8 cellular contexts compared by ENCODE assay signal in genomic region chr22:37303821-37304274, GRCh38. TPM values are rescaled to one million over a fixed set of nuclear protein-coding genes. Genes with fewer than 3 reads are reported as not detected.
DNase-seq lines count a peak whose midpoint lies in the region; ATAC-seq and TF ChIP-seq lines count a peak whose summit lies in the region.

No MANE protein-coding gene starts in this region.

- TF ChIP-seq CTCF in AG04449 (IDR thresholded peaks at IDR 0.05; ENCODE audit: insufficient read depth, low read length, missing control alignments) = no peak
- TF ChIP-seq CTCF in left lung (IDR thresholded peaks at IDR 0.05) = no peak

- DNase-seq in AG04449 (ENCODE audit: low read depth, low spot score) (peak; percentile 61), MG63 (peak; percentile 91), left lung (peak; percentile 83 to 86), mesendoderm (no peak)
- peak; percentile 31 for DNase-seq in activated effector memory CD4-positive, alpha-beta T cell treated with Interleukin-2 at 50 U/mL for 16 hours
- peak; percentile 68 to 81 for DNase-seq in stimulated activated naive CD8-positive, alpha-beta T cell treated with anti-CD3 and anti-CD28 coated beads, Interleukin-15, amount 100 ng/mL, for 72 hours

- H3K27ac ChIP-seq in left lung = peak overlapping the region in 1 of 2 donors; percentile 91
- no peak overlapping the region for H3K27ac ChIP-seq in mesendoderm (ENCODE audit: low read depth, low read length)

- H2AK5ac ChIP-seq in mesendoderm (ENCODE audit: low read length) = no peak overlapping the region

- H3K9me3 ChIP-seq in MG63 (no peaks in the 10 kb centered on the region), left lung (no peaks in the 10 kb centered on the region)

- intact Hi-C loops in left lung (cut with DNase I) = no loop called here

- H2BK15ac ChIP-seq in mesendoderm (replicated peaks; ENCODE audit: low read depth) = no peak overlapping the region

- no peak overlapping the region for H3K9ac ChIP-seq in mesendoderm (ENCODE audit: low read length)

- no peak overlapping the region for H3K18ac ChIP-seq in mesendoderm (ENCODE audit: low read length)

- no peaks in the 10 kb centered on the region for H3K79me1 ChIP-seq in mesendoderm (ENCODE audit: low read length)

- H3K9me3 Mint-ChIP-seq in stimulated activated naive CD8-positive, alpha-beta T cell treated with anti-CD3 and anti-CD28 coated beads, Interleukin-15, amount 100 ng/mL, for 72 hours = no peaks in the 10 kb centered on the region

- H3K4me2 ChIP-seq in mesendoderm (ENCODE audit: low read length) = no peak overlapping the region

- H3K79me2 ChIP-seq in mesendoderm (ENCODE audit: control insufficient read depth, insufficient read depth, low read length) = no peaks in the 10 kb centered on the region

- ATAC-seq in left lung (peak; percentile 63), GM19452 (IDR thresholded peaks at IDR 0.05; ENCODE audit: unreplicated experiment) (no peak), HG03139 (IDR thresholded peaks at IDR 0.05; ENCODE audit: unreplicated experiment) (no peak)
- ATAC-seq in stimulated activated naive CD8-positive, alpha-beta T cell treated with anti-CD3 and anti-CD28 coated beads, Interleukin-15, amount 100 ng/mL, for 72 hours = peak; percentile 66

- no peak overlapping the region for H2BK5ac ChIP-seq in mesendoderm (ENCODE audit: low read length)

- no peak overlapping the region for H3K23ac ChIP-seq in mesendoderm (ENCODE audit: low read length)

- H3K27me3 ChIP-seq in MG63 (no peaks in the 10 kb centered on the region), left lung (no peaks in the 10 kb centered on the region), mesendoderm (ENCODE audit: insufficient read depth, low read length, poor library complexity) (no peaks in the 10 kb centered on the region)

- no peak overlapping the region for H3K56ac ChIP-seq in mesendoderm (ENCODE audit: low read length)

- H2BK120ac ChIP-seq in mesendoderm (ENCODE audit: low read depth, low read length) = no peak overlapping the region

- H4K8ac ChIP-seq in mesendoderm (ENCODE audit: low read depth, low read length) = no peak overlapping the region

- POLR2A ChIA-PET in AG04449 (lab: Yijun Ruan, JAX) = interaction anchor here (0.6 to 0.9 kb wide), 2 partner anchors 24 to 29 kb away, joined by 3 read pairs; no protein-coding TSS in a partner anchor

- no peak overlapping the region for H4K5ac ChIP-seq in mesendoderm (ENCODE audit: low read length)

- peaks cover 16 to 100% of the 10 kb centered on the region in 2 donors for H3K4me1 ChIP-seq in left lung
- H3K4me1 ChIP-seq in mesendoderm (ENCODE audit: control insufficient read depth, low read depth, low read length) = no peaks in the 10 kb centered on the region

- no peaks in the 10 kb centered on the region for H3K36me3 ChIP-seq in MG63
- H3K36me3 ChIP-seq in left lung = peaks cover 0 to 57% of the 10 kb centered on the region in 2 donors
- H3K36me3 ChIP-seq in mesendoderm (ENCODE audit: control insufficient read depth, insufficient read depth, low read length) = no peaks in the 10 kb centered on the region

- H3K4me3 ChIP-seq in AG04449 (ENCODE audit: low read depth, low read length) = no peak overlapping the region
- no peak overlapping the region for H3K4me3 ChIP-seq in MG63
- H3K4me3 ChIP-seq in left lung = no peak overlapping the region
- H3K4me3 ChIP-seq in mesendoderm (ENCODE audit: low read length) = no peak overlapping the region

- CTCF ChIA-PET in AG04449 (lab: Yijun Ruan, JAX) = interaction anchor here (0.9 to 2.3 kb wide), 5 partner anchors 10 to 153 kb away, joined by 3 to 9 read pairs (median 5); no protein-coding TSS in a partner anchor

- peaks cover 95% of the 10 kb centered on the region for H3K4me1 Mint-ChIP-seq in stimulated activated naive CD8-positive, alpha-beta T cell treated with anti-CD3 and anti-CD28 coated beads, Interleukin-15, amount 100 ng/mL, for 72 hours

- H3K4me3 Mint-ChIP-seq in stimulated activated naive CD8-positive, alpha-beta T cell treated with anti-CD3 and anti-CD28 coated beads, Interleukin-15, amount 100 ng/mL, for 72 hours = peak overlapping the region; percentile 81 to 92

- H3K27ac Mint-ChIP-seq in stimulated activated naive CD8-positive, alpha-beta T cell treated with anti-CD3 and anti-CD28 coated beads, Interleukin-15, amount 100 ng/mL, for 72 hours = peak overlapping the region; percentile 93 to 98

- no peaks in the 10 kb centered on the region for H3K27me3 Mint-ChIP-seq in stimulated activated naive CD8-positive, alpha-beta T cell treated with anti-CD3 and anti-CD28 coated beads, Interleukin-15, amount 100 ng/mL, for 72 hours

- no CpG with 5 or more reads among the region's 9 CpGs for WGBS in mesendoderm (ENCODE audit: extremely low coverage, insufficient coverage, low lambda C conversion rate)

- H3K4ac ChIP-seq in mesendoderm (ENCODE audit: low read depth, low read length) = no peak overlapping the region

RNA-seq across cellular contexts. Expression of gene CYTH4, which starts 21.5 kb away (rescaled TPM):
- 0.36 TPM in 1 of 2 replicates, not detected in the other for total RNA-seq in MG63 (2014; rRNA removed; shearing (Covaris generic); ENCODE audit: low replicate concordance)
- total RNA-seq in left lung = 10 to 100 TPM; 16.2 to 63.4 TPM
- polyA plus RNA-seq in mesendoderm (2013, experiment 1 of 2) = not detected
- polyA plus RNA-seq in mesendoderm (2013, experiment 2 of 2) = not detected

RNA-seq across cellular contexts. Expression of gene RAC2, which starts 59.8 kb away (rescaled TPM):
- total RNA-seq in MG63 (2014; rRNA removed; shearing (Covaris generic); ENCODE audit: low replicate concordance) = not detected in 2 replicates
- 10 to 100 TPM; 40.9 to 77.2 TPM for total RNA-seq in left lung
- 4.6 TPM for polyA plus RNA-seq in mesendoderm (2013, experiment 1 of 2)
- 4.7 TPM for polyA plus RNA-seq in mesendoderm (2013, experiment 2 of 2)

Comparison
In these comparisons a context has a peak if more than half of its experiments do, and no peak if none do; other contexts are left out.
1. ATAC-seq: peak in left lung (single experiment) and stimulated activated naive CD8-positive, alpha-beta T cell treated with anti-CD3 and anti-CD28 coated beads, Interleukin-15, amount 100 ng/mL, for 72 hours (single experiment); none in GM19452 (single experiment) and HG03139 (single experiment).
2. RNA of gene CYTH4, which starts 21.5 kb away (total RNA-seq): 16.2 to 63.4 TPM in left lung; 0.36 TPM in MG63; every median in the first group is over 10 times any median in the second.
3. RNA of gene RAC2, which starts 59.8 kb away (total RNA-seq): 40.9 to 77.2 TPM in left lung; not detected in MG63; every median in the first group is over 10 times any median in the second.